15 cellular contexts compared by ENCODE assay signal in the genomic region with DNA sequence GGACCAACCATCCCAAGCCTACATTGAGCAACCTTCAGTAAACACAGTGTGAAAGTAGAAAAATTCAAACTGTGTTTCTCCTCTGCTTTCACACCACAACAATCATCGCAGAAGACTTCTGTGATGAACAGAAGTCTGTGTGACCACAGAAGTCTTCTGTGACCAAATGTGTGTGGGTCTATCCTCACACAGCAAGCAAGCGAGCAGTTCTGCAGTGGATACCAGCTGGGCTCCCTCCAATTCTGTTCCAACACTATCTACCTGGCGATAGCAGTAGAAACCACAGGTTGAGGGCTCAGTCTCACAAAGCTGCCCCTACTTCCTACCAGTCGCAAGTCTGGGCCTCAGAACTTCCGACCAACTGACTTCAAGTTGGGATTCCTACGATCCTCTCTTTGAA. TPM values are rescaled to one million over a fixed set of nuclear protein-coding genes. Genes with fewer than 3 reads are reported as not detected.
DNase-seq lines count a peak whose midpoint lies in the region; ATAC-seq and TF ChIP-seq lines count a peak whose summit lies in the region.
"Had no signal": no experiment of that assay in that cellular context is flagged by ENCODE, and none has a peak within 500 bp of the region (broad histone marks: within the 10 kb centered on the region; RNA-seq: fewer than 3 reads in every experiment).

No MANE protein-coding gene starts in this region.

- peak overlapping the region; percentile 83 for H3K27ac Mint-ChIP-seq in activated CD4-positive, alpha-beta T cell treated with anti-CD3 and anti-CD28 coated beads, Interleukin-2, amount 10 ng/mL, durations not matched to agents 7 days and 5 days
- H3K27ac Mint-ChIP-seq in T-cell, result peak overlapping the region; percentile 89 to 91

- peaks cover 97% of the 10 kb centered on the region for H3K4me1 Mint-ChIP-seq in activated CD4-positive, alpha-beta T cell treated with anti-CD3 and anti-CD28 coated beads, Interleukin-2, amount 10 ng/mL, durations not matched to agents 7 days and 5 days
- peaks cover 87 to 99% (median 96%) of the 10 kb centered on the region in 3 donors for H3K4me1 Mint-ChIP-seq in T-cell

- peak overlapping the region; percentile 43 for H3K27ac ChIP-seq in effector memory CD4-positive, alpha-beta T cell (ENCODE audit: insufficient read depth, low read length, poor library complexity, severe bottlenecking)
- no peak overlapping the region for H3K27ac ChIP-seq in mammary epithelial cell (ENCODE audit: insufficient read depth, low read depth, low read length)
- H3K27ac ChIP-seq: HL-60 had no signal

- POLR2A ChIA-PET in activated CD4-positive, alpha-beta T cell treated with anti-CD3 and anti-CD28 coated beads, Interleukin-2, amount 10 ng/mL, durations not matched to agents 7 days and 5 days (lab: Charles Lee), result no interaction called here
- POLR2A ChIA-PET in T-cell (lab: Charles Lee), result interaction anchor here in 1 of 2 donors (0.6 to 0.9 kb wide), 2 partner anchors 18 to 21 kb away, joined by 3 read pairs; no protein-coding TSS in a partner anchor

- in situ Hi-C loops in mammary epithelial cell (cut with MboI; ENCODE audit: low sequenced_read_pairs in 2 of 2), result no loop called here

- dilution Hi-C loops in mammary epithelial cell (cut with HindIII; ENCODE audit: low sequenced_read_pairs), result no loop called here

- H3K4me3 Mint-ChIP-seq in activated CD4-positive, alpha-beta T cell treated with anti-CD3 and anti-CD28 coated beads, Interleukin-2, amount 10 ng/mL, durations not matched to agents 7 days and 5 days, result peak overlapping the region; percentile 12
- H3K4me3 Mint-ChIP-seq in T-cell, result peak overlapping the region; percentile 37 to 54 (median 48)

- H3K9ac ChIP-seq in mammary epithelial cell (ENCODE audit: insufficient read depth, low read length), result no peak overlapping the region

- peaks cover 12% of the 10 kb centered on the region for H3K36me3 Mint-ChIP-seq in activated CD4-positive, alpha-beta T cell treated with anti-CD3 and anti-CD28 coated beads, Interleukin-2, amount 10 ng/mL, durations not matched to agents 7 days and 5 days (ENCODE audit: low read depth)
- H3K36me3 Mint-ChIP-seq in T-cell, result no peaks in the 10 kb centered on the region

- CTCF ChIA-PET in activated CD4-positive, alpha-beta T cell treated with anti-CD3 and anti-CD28 coated beads, Interleukin-2, amount 10 ng/mL, durations not matched to agents 7 days and 5 days (lab: Charles Lee), result interaction anchor here (1.2 to 3.0 kb wide), 6 partner anchors 10 to 91 kb away, joined by 3 to 11 read pairs (median 4); no protein-coding TSS in a partner anchor
- CTCF ChIA-PET in T-cell (lab: Charles Lee) (interaction anchor here (0.6 to 2.5 kb wide), 3 partner anchors 18 to 945 kb away, joined by 3 to 5 read pairs (median 5); no protein-coding TSS in a partner anchor), mammary epithelial cell (lab: Charles Lee; ENCODE audit: low non-redundant PET) (no interaction called here)

- peaks cover 64% of the 10 kb centered on the region for H3K4me1 ChIP-seq in effector memory CD4-positive, alpha-beta T cell (ENCODE audit: control insufficient read depth, insufficient read depth, low read length, poor library complexity, severe bottlenecking)
- peaks cover 6% of the 10 kb centered on the region for H3K4me1 ChIP-seq in mammary epithelial cell (ENCODE audit: insufficient read depth, low read length)

- H3K9me3 ChIP-seq in effector memory CD4-positive, alpha-beta T cell (ENCODE audit: control insufficient read depth, low read length), result no peaks in the 10 kb centered on the region
- no peaks in the 10 kb centered on the region for H3K9me3 ChIP-seq in mammary epithelial cell (replicated peaks; ENCODE audit: insufficient read depth, low read length)

- no TSS peak for BruUV-seq in mammary epithelial cell (replicated peaks; lab: Mats Ljungman, UMichigan)

- H2AFZ ChIP-seq in mammary epithelial cell (ENCODE audit: low read depth, low read length), result no peak overlapping the region

- no peaks in the 10 kb centered on the region for H4K20me1 ChIP-seq in mammary epithelial cell (ENCODE audit: insufficient read depth, low read length)

- DNase-seq in activated CD4-positive, alpha-beta T cell treated with anti-CD3 and anti-CD28 coated beads, Interleukin-2, amount 10 ng/mL, durations not matched to agents 7 days and 5 days, result peak; percentile 58
- no peak for DNase-seq in activated CD4-positive, alpha-beta T cell treated with anti-CD3 and anti-CD28 coated beads, Interleukin-2, amount 50 U/mL, for 4 hours
- DNase-seq in T-cell, result peak in 25 of 34 experiments; percentile 5 to 49 (median 22)
- no peak for DNase-seq in effector memory CD4-positive, alpha-beta T cell
- DNase-seq in stimulated activated naive CD4-positive, alpha-beta T cell treated with Interleukin-2 at 50 U/mL for 16 hours (lab: John Stamatoyannopoulos, UW), result peak; percentile 19
- no peak for DNase-seq in mammary epithelial cell
- no peak for DNase-seq in cerebellar cortex (ENCODE audit: low spot score)
- DNase-seq: ACHN; amniotic stem cell; effector CD4-positive, alpha-beta T cell; glutamatergic neuron; left colon; occipital lobe had no signal

- WGBS in mammary epithelial cell (ENCODE audit: low coverage, missing lambda C conversion rate), result 96% methylated on average over 6 of the region's 6 CpGs

- peak overlapping the region; percentile 7 for H3K4me3 ChIP-seq in effector memory CD4-positive, alpha-beta T cell (ENCODE audit: insufficient read depth, low read depth, low read length, poor library complexity, severe bottlenecking)
- H3K4me3 ChIP-seq in mammary epithelial cell (replicated peaks in 1 of 3; ENCODE audit: insufficient read depth in 1 of 3, low read depth in 2 of 3, low read length in 3 of 3), result no peak overlapping the region

- no peak overlapping the region for H3K4me2 ChIP-seq in mammary epithelial cell (ENCODE audit: insufficient read depth, low read depth, low read length)

- H3K36me3 ChIP-seq in effector memory CD4-positive, alpha-beta T cell (ENCODE audit: control insufficient read depth, insufficient read depth, low read length), result no peaks in the 10 kb centered on the region
- no peaks in the 10 kb centered on the region for H3K36me3 ChIP-seq in mammary epithelial cell (ENCODE audit: insufficient read depth, low read length)

- TF ChIP-seq CTCF in mammary epithelial cell (conservative IDR thresholded peaks at IDR 0.05 in 1 of 2, IDR thresholded peaks at IDR 0.05 in 1 of 2; ENCODE audit: extremely low read depth in 1 of 2, insufficient read depth in 1 of 2, low read depth in 1 of 2, low read length in 2 of 2), result no peak

- peak; percentile 53 to 74 (median 70) for ATAC-seq in T-cell (replicated peaks in 1 of 4)
- ATAC-seq in HG03025 (IDR thresholded peaks at IDR 0.05; ENCODE audit: low FRiP score, unreplicated experiment), result no peak
- ATAC-seq: left colon had no signal

- H3K27me3 Mint-ChIP-seq in activated CD4-positive, alpha-beta T cell treated with anti-CD3 and anti-CD28 coated beads, Interleukin-2, amount 10 ng/mL, durations not matched to agents 7 days and 5 days, result no peaks in the 10 kb centered on the region
- H3K27me3 Mint-ChIP-seq in T-cell, result no peaks in the 10 kb centered on the region

- peaks cover 3% of the 10 kb centered on the region for H3K9me3 Mint-ChIP-seq in activated CD4-positive, alpha-beta T cell treated with anti-CD3 and anti-CD28 coated beads, Interleukin-2, amount 10 ng/mL, durations not matched to agents 7 days and 5 days
- no peaks in the 10 kb centered on the region for H3K9me3 Mint-ChIP-seq in T-cell

- no peaks in the 10 kb centered on the region for H3K79me2 ChIP-seq in mammary epithelial cell (ENCODE audit: insufficient read depth, low read length)

- intact Hi-C loops in mammary epithelial cell (cut with micrococcal nuclease), result no loop called here

- no peaks in the 10 kb centered on the region for H3K27me3 ChIP-seq in effector memory CD4-positive, alpha-beta T cell (replicated peaks; ENCODE audit: control insufficient read depth, insufficient read depth, low read length, poor library complexity, severe bottlenecking)
- no peaks in the 10 kb centered on the region for H3K27me3 ChIP-seq in mammary epithelial cell (ENCODE audit: insufficient read depth, low read length)

RNA-seq across cellular contexts. Expression of gene RAP1A, which starts 21.1 kb away (rescaled TPM):
- 100 to 1,000 TPM; 128 to 130 TPM for total RNA-seq in activated CD4-positive, alpha-beta T cell treated with anti-CD3 and anti-CD28 coated beads, Interleukin-2, amount 10 ng/mL, durations not matched to agents 7 days and 5 days
- total RNA-seq in T-cell (100 to 1,000 TPM in 4 of 5 donors, 10 to 100 TPM in 1; 95.0 to 108 (median 103) TPM), mammary epithelial cell (10 to 100 TPM; 20.8 to 58.8 TPM)
- polyA plus RNA-seq in mammary epithelial cell, result 28.1 TPM
- 47.9 TPM for polyA minus RNA-seq in mammary epithelial cell

Comparison
In these comparisons a context has a peak if more than half of its experiments do, and no peak if none do; other contexts are left out.
1. DNase-seq: peak in activated CD4-positive, alpha-beta T cell treated with anti-CD3 and anti-CD28 coated beads, Interleukin-2, amount 10 ng/mL, durations not matched to agents 7 days and 5 days (single experiment), T-cell (25 of 34) and stimulated activated naive CD4-positive, alpha-beta T cell treated with Interleukin-2 at 50 U/mL for 16 hours (single experiment); none in activated CD4-positive, alpha-beta T cell treated with anti-CD3 and anti-CD28 coated beads, Interleukin-2, amount 50 U/mL, for 4 hours (0 of 2), effector memory CD4-positive, alpha-beta T cell (0 of 3), mammary epithelial cell (single experiment) and cerebellar cortex (single experiment).